Comparison of ENCODE assay signal across 11 cellular contexts in genomic region chr6:42911171-42912021, GRCh38. TPM values are rescaled to one million over a fixed set of nuclear protein-coding genes. Genes with fewer than 3 reads are reported as not detected.
DNase-seq lines count a peak whose midpoint lies in the region; ATAC-seq, FAIRE-seq and TF ChIP-seq lines count a peak whose summit lies in the region.
"Had no signal": no experiment of that assay in that cellular context is flagged by ENCODE, and none has a peak within 500 bp of the region (broad histone marks: within the 10 kb centered on the region; RNA-seq: fewer than 3 reads in every experiment).

No MANE protein-coding gene starts in this region.

- DNase-seq in heart left ventricle (no peak), left ventricle myocardium superior (no peak), dorsolateral prefrontal cortex (peak in 1 of 10 donors; percentile 7), mesenchymal stem cell (peak; percentile 31), upper lobe of right lung (no peak), Kasumi-1 (lab: John Stamatoyannopoulos, UW) (no peak), HTR-8/SVneo (ENCODE audit: insufficient read length, low spot score) (no peak)
- DNase-seq: stimulated activated CD4-positive, alpha-beta T cell treated with anti-CD3 and anti-CD28 coated beads, Interleukin-4, amount 100 ng/mL, for 1 hour had no signal

- peak overlapping the region; percentile 60 for H3K4me2 ChIP-seq in mesenchymal stem cell (ENCODE audit: low read length, poor library complexity, severe bottlenecking)

- H2AFZ ChIP-seq in mesenchymal stem cell (ENCODE audit: low read depth, low read length): peak overlapping the region; percentile 77

- H2BK120ac ChIP-seq in mesenchymal stem cell (ENCODE audit: low read depth, low read length): no peak overlapping the region

- H3K36me3 ChIP-seq in heart left ventricle (no peaks in the 10 kb centered on the region), mesenchymal stem cell (ENCODE audit: control insufficient read depth in 1 of 2, insufficient read depth in 2 of 2, low read depth in 1 of 2, low read length in 2 of 2) (no peaks in the 10 kb centered on the region), upper lobe of right lung (no peaks in the 10 kb centered on the region)

- no peak overlapping the region for H3K14ac ChIP-seq in mesenchymal stem cell (ENCODE audit: low read length in 2 of 2)

- peak overlapping the region; percentile 47 for H4K8ac ChIP-seq in mesenchymal stem cell (ENCODE audit: low read length)

- H3K79me1 ChIP-seq in mesenchymal stem cell (replicated peaks; ENCODE audit: low read length, poor library complexity, severe bottlenecking): no peaks in the 10 kb centered on the region

- H3K4ac ChIP-seq in mesenchymal stem cell (ENCODE audit: low read depth in 1 of 2, low read length in 2 of 2): no peak overlapping the region

- intact Hi-C loops in heart left ventricle (cut with DNase I) (no loop called here), left ventricle myocardium superior (cut with micrococcal nuclease) (no loop called here), dorsolateral prefrontal cortex (cut with DNase I) (loop anchor here in 1 of 2 donors (10.0 kb wide), 1 partner anchor 453 kb away; the partner anchor contains the start of gene ZNF318), upper lobe of right lung (cut with DNase I) (no loop called here)

- no peak overlapping the region for H2BK5ac ChIP-seq in mesenchymal stem cell (ENCODE audit: low read depth, low read length, poor library complexity, severe bottlenecking)

- H2AK5ac ChIP-seq in mesenchymal stem cell (ENCODE audit: low read length, severe bottlenecking): no peak overlapping the region

- peaks cover 0 to 27% (median 6%) of the 10 kb centered on the region in 9 donors for H3K27me3 ChIP-seq in heart left ventricle
- H3K27me3 ChIP-seq in dorsolateral prefrontal cortex: peaks cover 0 to 20% (median 0%) of the 10 kb centered on the region in 45 donors
- peaks cover 0 to 16% of the 10 kb centered on the region in 2 experiments for H3K27me3 ChIP-seq in mesenchymal stem cell (ENCODE audit: control insufficient read depth in 1 of 2, insufficient read depth in 1 of 2, low read length in 2 of 2)
- no peaks in the 10 kb centered on the region for H3K27me3 ChIP-seq in upper lobe of right lung

- H3K27ac ChIP-seq in heart left ventricle (no peak overlapping the region), dorsolateral prefrontal cortex (no peak overlapping the region), mesenchymal stem cell (ENCODE audit: low read length, poor library complexity, severe bottlenecking) (peak overlapping the region; percentile 13), upper lobe of right lung (no peak overlapping the region)
- H3K27ac ChIP-seq: C4-2B had no signal

- WGBS in heart left ventricle, 4 donors: 9 to 13% (median 11%) methylated on average over 26 to 49 of the region's 49 CpGs
- 8% methylated on average over 45 of the region's 49 CpGs for WGBS in mesenchymal stem cell

- H2BK12ac ChIP-seq in mesenchymal stem cell (ENCODE audit: low read length in 2 of 2): peak overlapping the region in 1 of 2 experiments; percentile 54

- H2BK15ac ChIP-seq in mesenchymal stem cell (ENCODE audit: low read depth, poor library complexity, severe bottlenecking): no peak overlapping the region

- H3K4me3 ChIP-seq in heart left ventricle (peak overlapping the region in 10 of 12 donors; percentile 4 to 35 (median 28)), dorsolateral prefrontal cortex (peak overlapping the region in 54 of 59 donors; percentile 7 to 62 (median 43)), mesenchymal stem cell (ENCODE audit: insufficient read depth in 1 of 2, low read depth in 1 of 2, low read length in 2 of 2) (peak overlapping the region; percentile 32 to 37), upper lobe of right lung (peak overlapping the region; percentile 33)

- H3K9me3 ChIP-seq in heart left ventricle (no peaks in the 10 kb centered on the region), mesenchymal stem cell (ENCODE audit: control insufficient read depth, low read length) (no peaks in the 10 kb centered on the region), upper lobe of right lung (no peaks in the 10 kb centered on the region)

- FAIRE-seq in HTR-8/SVneo (lab: Jason Lieb, UNC): no peak

- peak overlapping the region; percentile 25 for H4K91ac ChIP-seq in mesenchymal stem cell (ENCODE audit: low read length)

- TF ChIP-seq CTCF in heart left ventricle (IDR thresholded peaks at IDR 0.05) (no peak), dorsolateral prefrontal cortex (IDR thresholded peaks at IDR 0.05 in 54 of 56, conservative IDR thresholded peaks at IDR 0.05 in 2 of 56; ENCODE audit: low read depth in 1 of 56, partially characterized antibody in 56 of 56) (no peak), upper lobe of right lung (IDR thresholded peaks at IDR 0.05) (no peak)

- H3K18ac ChIP-seq in mesenchymal stem cell (ENCODE audit: low read depth in 1 of 2, low read length in 2 of 2): peak overlapping the region in 1 of 2 experiments; percentile 28

- no peak overlapping the region for H3K9ac ChIP-seq in mesenchymal stem cell (ENCODE audit: low read length)

- ATAC-seq in heart left ventricle (no peak), left ventricle myocardium superior (no peak), upper lobe of right lung (peak; percentile 35), HG02970 (IDR thresholded peaks at IDR 0.05; ENCODE audit: low FRiP score, unreplicated experiment) (no peak)

- no peak overlapping the region for H3K23ac ChIP-seq in mesenchymal stem cell (ENCODE audit: low read length in 2 of 2)

- no peak for TF ChIP-seq POLR2A in heart left ventricle (IDR thresholded peaks at IDR 0.05)

- peaks cover 0 to 17% (median 3%) of the 10 kb centered on the region in 12 donors for H3K4me1 ChIP-seq in heart left ventricle
- peaks cover 7% of the 10 kb centered on the region for H3K4me1 ChIP-seq in mesenchymal stem cell (ENCODE audit: control insufficient read depth, insufficient read depth, low read depth, low read length)
- no peaks in the 10 kb centered on the region for H3K4me1 ChIP-seq in upper lobe of right lung

RNA-seq across cellular contexts. Expression of gene PTCRA, which starts 4.5 kb away (rescaled TPM):
- total RNA-seq in heart left ventricle: 1 to 10 TPM in 1 of 9 donors, not detected in 8; 1.7 TPM
- not detected for polyA plus RNA-seq in heart left ventricle
- not detected for total RNA-seq in left ventricle myocardium superior
- 1 to 10 TPM in 5 of 120 experiments, under 1 TPM in 8, not detected in 107; 0.40 to 2.0 (median 0.81) TPM for total RNA-seq in dorsolateral prefrontal cortex
- 0.06 TPM for polyA plus RNA-seq in mesenchymal stem cell (2013, experiment 1 of 2)
- not detected for polyA plus RNA-seq in mesenchymal stem cell (2013, experiment 2 of 2)
- 5.0 TPM for total RNA-seq in upper lobe of right lung
- total RNA-seq: T-helper 1 cell treated with Interleukin-12 subunit alpha and Interleukin-12 subunit beta and Interleukin-4 antibody, amounts not matched to agents 30 ng/mL and 1 ng/mL, for 36 hours had no signal

RNA-seq across cellular contexts. Expression of gene CNPY3, which starts 17.9 kb away (rescaled TPM):
- total RNA-seq in heart left ventricle (10 to 100 TPM; 14.7 to 44.0 (median 20.6) TPM), left ventricle myocardium superior (19.5 TPM), dorsolateral prefrontal cortex (10 to 100 TPM; 33.3 to 56.8 (median 43.9) TPM), upper lobe of right lung (63.7 TPM)
- 10 to 100 TPM; 13.8 to 35.7 TPM for polyA plus RNA-seq in heart left ventricle
- polyA plus RNA-seq in mesenchymal stem cell (2013, experiment 1 of 2): 32.7 TPM
- polyA plus RNA-seq in mesenchymal stem cell (2013, experiment 2 of 2): 33.3 TPM

RNA-seq across cellular contexts. Expression of gene RPL7L1, which starts 32.0 kb away (rescaled TPM):
- total RNA-seq in heart left ventricle (10 to 100 TPM; 39.8 to 71.1 (median 49.2) TPM), left ventricle myocardium superior (46.5 TPM), dorsolateral prefrontal cortex (10 to 100 TPM; 50.3 to 97.8 (median 77.4) TPM), upper lobe of right lung (64.9 TPM)
- 10 to 100 TPM; 25.8 to 95.7 TPM for polyA plus RNA-seq in heart left ventricle
- polyA plus RNA-seq in mesenchymal stem cell (2013, experiment 1 of 2): 58.1 TPM
- polyA plus RNA-seq in mesenchymal stem cell (2013, experiment 2 of 2): 59.5 TPM

RNA-seq across cellular contexts. Expression of gene GNMT, which starts 49.2 kb away (rescaled TPM):
- total RNA-seq in heart left ventricle: 10 to 100 TPM in 2 of 9 donors, 1 to 10 TPM in 3, under 1 TPM in 4; 0.36 to 32.0 (median 1.1) TPM
- 1 to 10 TPM; 1.9 to 7.1 TPM for polyA plus RNA-seq in heart left ventricle
- total RNA-seq in left ventricle myocardium superior: 2.0 TPM
- total RNA-seq in dorsolateral prefrontal cortex: 1 to 10 TPM; 1.0 to 9.9 (median 3.9) TPM
- 0.15 TPM for polyA plus RNA-seq in mesenchymal stem cell (2013, experiment 1 of 2)
- polyA plus RNA-seq in mesenchymal stem cell (2013, experiment 2 of 2): 0.27 TPM
- 1.4 TPM for total RNA-seq in upper lobe of right lung
